In genomic region chr1:205950280-205950679, GRCh38 we compare ENCODE assay signal across 12 cellular contexts. TPM values are rescaled to one million over a fixed set of nuclear protein-coding genes. Genes with fewer than 3 reads are reported as not detected.
A peak's percentile ranks its signal among the peaks of the same experiment; 100 is the strongest.
DNase-seq lines count a peak whose midpoint lies in the region; ATAC-seq and TF ChIP-seq lines count a peak whose summit lies in the region.
"Had no signal": no experiment of that assay in that cellular context is flagged by ENCODE, and none has a peak within 500 bp of the region (broad histone marks: within the 10 kb centered on the region; RNA-seq: fewer than 3 reads in every experiment).

No MANE protein-coding gene starts in this region.

- H3K9me3 ChIP-seq in body of pancreas, result no peaks in the 10 kb centered on the region
- H3K9me3 ChIP-seq: SJCRH30, upper lobe of left lung had no signal

- H3K4me1 Mint-ChIP-seq in HFFc6 (ENCODE audit: low read depth), result peaks cover 22% of the 10 kb centered on the region

- H3K9me3 Mint-ChIP-seq in HFFc6, result no peaks in the 10 kb centered on the region

- H3K36me3 ChIP-seq in body of pancreas (replicated peaks in 1 of 2; ENCODE audit: insufficient read depth in 1 of 2, low read depth in 2 of 2), result no peaks in the 10 kb centered on the region
- H3K36me3 ChIP-seq: SJCRH30, upper lobe of left lung had no signal

- 28 to 74% methylated on average over 3 to 7 of the region's 8 CpGs for WGBS in body of pancreas, 2 donors

- intact Hi-C loops in body of pancreas (cut with DNase I), result no loop called here

- H3K4me3 Mint-ChIP-seq in HFFc6, result no peak overlapping the region

- DNase-seq in HFFc6 (peak; percentile 81), body of pancreas (peak; percentile 61 to 88 (median 82)), hippocampal formation (lab: John Stamatoyannopoulos, UW) (peak; percentile 20 to 56), NCI-H774 (lab: John Stamatoyannopoulos, UW) (no peak), KG1 (lab: John Stamatoyannopoulos, UW) (no peak), NCI-H345 treated with DMSO at 0.1 percent for 48 hours (lab: John Stamatoyannopoulos, UW; ENCODE audit: unreplicated experiment) (no peak)
- DNase-seq: activated gamma-delta T cell, NCI-H2171 treated with DMSO at 0.1 percent for 48 hours, SJCRH30 had no signal

- peak overlapping the region; percentile 6; the same call in 1 of the 2 replicates for H3K27ac Mint-ChIP-seq in HFFc6

- no peak overlapping the region for H3K4me3 ChIP-seq in body of pancreas
- H3K4me3 ChIP-seq: SJCRH30, upper lobe of left lung had no signal

- H3K27ac ChIP-seq in body of pancreas, result peak overlapping the region in 1 of 4 donors; percentile 9
- peak overlapping the region; percentile 28 for H3K27ac ChIP-seq in temporal lobe (ENCODE audit: low read depth, low read length)
- H3K27ac ChIP-seq: SJCRH30, upper lobe of left lung had no signal

- no peaks in the 10 kb centered on the region for H3K27me3 ChIP-seq in body of pancreas
- H3K27me3 ChIP-seq: upper lobe of left lung had no signal

- H3K4me1 ChIP-seq in body of pancreas, result peaks cover 47% of the 10 kb centered on the region

- no peak for TF ChIP-seq CTCF in HFFc6 (IDR thresholded peaks at IDR 0.05)
- TF ChIP-seq CTCF in body of pancreas (IDR thresholded peaks at IDR 0.05), result no peak

- H3K27me3 Mint-ChIP-seq in HFFc6 (ENCODE audit: insufficient read depth), result peaks cover 24% of the 10 kb centered on the region

- no peaks in the 10 kb centered on the region for H3K36me3 Mint-ChIP-seq in HFFc6 (ENCODE audit: low read depth)

- ATAC-seq in body of pancreas (peak; percentile 43), GM19397 (IDR thresholded peaks at IDR 0.05; ENCODE audit: unreplicated experiment) (no peak)

- no peak for TF ChIP-seq POLR2A in body of pancreas (IDR thresholded peaks at IDR 0.05)

RNA-seq across cellular contexts. Expression of gene SLC26A9, which starts 7.0 kb away (rescaled TPM):
- not detected for total RNA-seq in HFFc6 (2021; fragmentation: NEBNext Ultra II Directional; extraction: Animal tissue kit (Norgen Biotek cat#: 25700))
- total RNA-seq in body of pancreas (1 to 10 TPM in 1 of 2 donors, under 1 TPM in 1; 0.78 to 1.6 TPM), temporal lobe (not detected)

RNA-seq across cellular contexts. Expression of gene RAB7B, which starts 52.9 kb away (rescaled TPM):
- 1 to 10 TPM; 2.6 to 6.6 (median 5.3) TPM for total RNA-seq in HFFc6 (2021; fragmentation: NEBNext Ultra II Directional; extraction: Animal tissue kit (Norgen Biotek cat#: 25700))
- total RNA-seq in body of pancreas, result under 1 TPM in 1 of 2 donors, not detected in 1; 0.78 TPM
- 0.49 TPM for total RNA-seq in temporal lobe
- total RNA-seq: SJCRH30 had no signal

Comparison
In these comparisons a context has a peak if more than half of its experiments do, and no peak if none do; other contexts are left out.
1. DNase-seq: peak in HFFc6 (single experiment), body of pancreas (4 of 4) and hippocampal formation (2 of 2); none in NCI-H774 (single experiment), KG1 (single experiment) and NCI-H345 treated with DMSO at 0.1 percent for 48 hours (single experiment).